ENCODE assay signal across 9 cellular contexts in the genomic region with DNA sequence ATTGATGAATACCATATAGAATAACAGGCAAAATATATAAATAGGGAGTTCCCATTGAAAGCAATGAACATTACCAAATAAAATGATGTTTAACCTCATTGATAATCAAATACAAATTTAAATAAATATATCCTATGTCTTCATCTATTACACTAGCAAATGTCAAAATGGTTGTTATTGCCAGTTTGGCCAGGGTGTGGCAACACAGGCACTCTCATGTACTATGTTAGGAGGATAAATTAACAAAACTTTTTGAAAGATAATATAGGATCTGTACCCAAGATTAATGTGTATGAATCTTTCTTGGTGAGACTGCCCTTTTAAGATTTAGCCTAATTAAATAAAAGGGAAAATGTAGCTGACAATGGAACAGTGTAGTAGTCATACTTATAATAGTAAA.
DNase-seq lines count a peak whose midpoint lies in the region; ATAC-seq and TF ChIP-seq lines count a peak whose summit lies in the region.
"Had no signal": no experiment of that assay in that cellular context is flagged by ENCODE, and none has a peak within 500 bp of the region (broad histone marks: within the 10 kb centered on the region; RNA-seq: fewer than 3 reads in every experiment).

No MANE protein-coding gene starts in this region.

- no peak overlapping the region for H3K27ac Mint-ChIP-seq in endothelial cell (ENCODE audit: unreplicated experiment)

- DNase-seq in GM20000 (ENCODE audit: low spot score) (no peak), iPS-NIHi7 (ENCODE audit: extremely low spot score) (peak; percentile 7), endothelial cell (ENCODE audit: low spot score) (no peak), NCI-H2107 treated with DMSO at 0.1 percent for 48 hours (lab: John Stamatoyannopoulos, UW; ENCODE audit: unreplicated experiment) (no peak)
- no peak for DNase-seq in activated T-cell treated with anti-CD3 and anti-CD28 coated beads, Interleukin-2, amount 50 U/mL, for 48 hours
- DNase-seq: uterus had no signal

- no peak overlapping the region for H3K27ac ChIP-seq in C4-2B
- H3K27ac ChIP-seq: uterus had no signal

- H3K27me3 Mint-ChIP-seq in endothelial cell (ENCODE audit: unreplicated experiment), result peaks cover 2% of the 10 kb centered on the region

- no peak overlapping the region for H3K4me3 Mint-ChIP-seq in endothelial cell (ENCODE audit: unreplicated experiment)

- no peaks in the 10 kb centered on the region for H3K9me3 Mint-ChIP-seq in endothelial cell (ENCODE audit: unreplicated experiment)

- TF ChIP-seq CTCF in C4-2B (conservative IDR thresholded peaks at IDR 0.05) (peak; percentile 43), GM20000 (IDR thresholded peaks at IDR 0.05; ENCODE audit: extremely low read depth, missing control alignments) (peak; percentile 4), endothelial cell (IDR thresholded peaks at IDR 0.05; ENCODE audit: unreplicated experiment) (no peak)

- no peaks in the 10 kb centered on the region for H3K4me1 Mint-ChIP-seq in endothelial cell (ENCODE audit: unreplicated experiment)

- H3K36me3 Mint-ChIP-seq in endothelial cell (ENCODE audit: low read depth, unreplicated experiment), result no peaks in the 10 kb centered on the region

- peak; percentile 70; the same call in 2 of the 3 replicates for ATAC-seq in SK-N-SH treated with all-trans-retinoic acid at 6 μM for 48 hours
- no peak for ATAC-seq in GM21390 (IDR thresholded peaks at IDR 0.05; ENCODE audit: unreplicated experiment)

TF ChIP-seq in SK-N-SH treated with all-trans-retinoic acid at 6 μM for 48 hours, 23 proteins besides CTCF, POLR2A, EP300 and RAD21:
- TF ChIP-seq RARB (CRISPR knock-in tag; IDR thresholded peaks at IDR 0.05), result no peak
- no peak for TF ChIP-seq BACH2 (CRISPR knock-in tag; IDR thresholded peaks at IDR 0.05; ENCODE audit: borderline replicate concordance)
- TF ChIP-seq ZNF70 (CRISPR knock-in tag; IDR thresholded peaks at IDR 0.05), result no peak
- TF ChIP-seq, protein P1, sequence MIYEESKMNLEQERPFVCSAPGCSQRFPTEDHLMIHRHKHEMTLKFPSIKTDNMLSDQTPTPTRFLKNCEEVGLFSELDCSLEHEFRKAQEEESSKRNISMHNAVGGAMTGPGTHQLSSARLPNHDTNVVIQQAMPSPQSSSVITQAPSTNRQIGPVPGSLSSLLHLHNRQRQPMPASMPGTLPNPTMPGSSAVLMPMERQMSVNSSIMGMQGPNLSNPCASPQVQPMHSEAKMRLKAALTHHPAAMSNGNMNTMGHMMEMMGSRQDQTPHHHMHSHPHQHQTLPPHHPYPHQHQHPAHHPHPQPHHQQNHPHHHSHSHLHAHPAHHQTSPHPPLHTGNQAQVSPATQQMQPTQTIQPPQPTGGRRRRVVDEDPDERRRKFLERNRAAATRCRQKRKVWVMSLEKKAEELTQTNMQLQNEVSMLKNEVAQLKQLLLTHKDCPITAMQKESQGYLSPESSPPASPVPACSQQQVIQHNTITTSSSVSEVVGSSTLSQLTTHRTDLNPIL (CRISPR knock-in tag; IDR thresholded peaks at IDR 0.05; ENCODE audit: low read depth), result no peak
- TF ChIP-seq GLIS3 (CRISPR knock-in tag; IDR thresholded peaks at IDR 0.05), result no peak
- no peak for TF ChIP-seq ZFP30 (CRISPR knock-in tag; IDR thresholded peaks at IDR 0.05)
- TF ChIP-seq, protein P2, sequence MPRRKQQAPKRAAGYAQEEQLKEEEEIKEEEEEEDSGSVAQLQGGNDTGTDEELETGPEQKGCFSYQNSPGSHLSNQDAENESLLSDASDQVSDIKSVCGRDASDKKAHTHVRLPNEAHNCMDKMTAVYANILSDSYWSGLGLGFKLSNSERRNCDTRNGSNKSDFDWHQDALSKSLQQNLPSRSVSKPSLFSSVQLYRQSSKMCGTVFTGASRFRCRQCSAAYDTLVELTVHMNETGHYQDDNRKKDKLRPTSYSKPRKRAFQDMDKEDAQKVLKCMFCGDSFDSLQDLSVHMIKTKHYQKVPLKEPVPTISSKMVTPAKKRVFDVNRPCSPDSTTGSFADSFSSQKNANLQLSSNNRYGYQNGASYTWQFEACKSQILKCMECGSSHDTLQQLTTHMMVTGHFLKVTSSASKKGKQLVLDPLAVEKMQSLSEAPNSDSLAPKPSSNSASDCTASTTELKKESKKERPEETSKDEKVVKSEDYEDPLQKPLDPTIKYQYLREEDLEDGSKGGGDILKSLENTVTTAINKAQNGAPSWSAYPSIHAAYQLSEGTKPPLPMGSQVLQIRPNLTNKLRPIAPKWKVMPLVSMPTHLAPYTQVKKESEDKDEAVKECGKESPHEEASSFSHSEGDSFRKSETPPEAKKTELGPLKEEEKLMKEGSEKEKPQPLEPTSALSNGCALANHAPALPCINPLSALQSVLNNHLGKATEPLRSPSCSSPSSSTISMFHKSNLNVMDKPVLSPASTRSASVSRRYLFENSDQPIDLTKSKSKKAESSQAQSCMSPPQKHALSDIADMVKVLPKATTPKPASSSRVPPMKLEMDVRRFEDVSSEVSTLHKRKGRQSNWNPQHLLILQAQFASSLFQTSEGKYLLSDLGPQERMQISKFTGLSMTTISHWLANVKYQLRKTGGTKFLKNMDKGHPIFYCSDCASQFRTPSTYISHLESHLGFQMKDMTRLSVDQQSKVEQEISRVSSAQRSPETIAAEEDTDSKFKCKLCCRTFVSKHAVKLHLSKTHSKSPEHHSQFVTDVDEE (CRISPR knock-in tag; IDR thresholded peaks at IDR 0.05), result no peak
- no peak for TF ChIP-seq ESRRG (CRISPR knock-in tag; IDR thresholded peaks at IDR 0.05)
- no peak for TF ChIP-seq OSR1 (CRISPR knock-in tag; IDR thresholded peaks at IDR 0.05)
- TF ChIP-seq CSDC2 (CRISPR knock-in tag; IDR thresholded peaks at IDR 0.05), result no peak
- TF ChIP-seq ZC3H10 (CRISPR knock-in tag; IDR thresholded peaks at IDR 0.05), result no peak
- TF ChIP-seq ZNF565 (CRISPR knock-in tag; conservative IDR thresholded peaks at IDR 0.05; ENCODE audit: low read depth), result no peak
- TF ChIP-seq, protein P3, sequence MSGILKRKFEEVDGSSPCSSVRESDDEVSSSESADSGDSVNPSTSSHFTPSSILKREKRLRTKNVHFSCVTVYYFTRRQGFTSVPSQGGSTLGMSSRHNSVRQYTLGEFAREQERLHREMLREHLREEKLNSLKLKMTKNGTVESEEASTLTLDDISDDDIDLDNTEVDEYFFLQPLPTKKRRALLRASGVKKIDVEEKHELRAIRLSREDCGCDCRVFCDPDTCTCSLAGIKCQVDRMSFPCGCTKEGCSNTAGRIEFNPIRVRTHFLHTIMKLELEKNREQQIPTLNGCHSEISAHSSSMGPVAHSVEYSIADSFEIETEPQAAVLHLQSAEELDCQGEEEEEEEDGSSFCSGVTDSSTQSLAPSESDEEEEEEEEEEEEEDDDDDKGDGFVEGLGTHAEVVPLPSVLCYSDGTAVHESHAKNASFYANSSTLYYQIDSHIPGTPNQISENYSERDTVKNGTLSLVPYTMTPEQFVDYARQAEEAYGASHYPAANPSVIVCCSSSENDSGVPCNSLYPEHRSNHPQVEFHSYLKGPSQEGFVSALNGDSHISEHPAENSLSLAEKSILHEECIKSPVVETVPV (CRISPR knock-in tag; IDR thresholded peaks at IDR 0.05), result no peak
- no peak for TF ChIP-seq SNAI2 (CRISPR knock-in tag; IDR thresholded peaks at IDR 0.05)
- no peak for TF ChIP-seq TOX (CRISPR knock-in tag; IDR thresholded peaks at IDR 0.05; ENCODE audit: borderline replicate concordance)
TF ChIP-seq in SK-N-SH treated with all-trans-retinoic acid at 6 μM for 48 hours: peak in this region for 0.
